In the genomic region with DNA sequence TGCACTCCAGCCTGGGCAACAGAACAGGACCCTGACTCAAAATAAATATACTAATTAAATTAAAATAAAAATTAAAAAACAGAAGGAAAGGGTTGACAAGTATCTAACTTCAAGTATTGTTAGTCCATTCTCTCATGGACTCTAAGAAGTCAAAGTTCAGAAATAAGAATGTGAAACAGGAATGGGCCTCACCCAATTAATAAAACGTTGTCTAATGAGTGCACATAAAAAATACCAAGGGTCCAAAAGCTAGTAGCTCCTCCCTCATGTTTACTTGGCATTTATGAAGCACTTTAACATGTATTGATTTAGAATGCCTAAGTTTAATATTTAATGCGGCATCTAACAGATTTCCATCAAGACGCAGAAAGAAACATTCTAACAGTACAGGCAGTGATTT, we compare ENCODE assay signal across 27 cellular contexts.
"Had no signal": no experiment of that assay in that cellular context is flagged by ENCODE, and none has a peak within 500 bp of the region (broad histone marks: within the 10 kb centered on the region; RNA-seq: fewer than 3 reads in every experiment).

No MANE protein-coding gene starts in this region.

- H3K9me3 Mint-ChIP-seq: naive thymus-derived CD4-positive, alpha-beta T cell; natural killer cell; nephron progenitor cell; neural crest cell; stimulated activated memory B cell treated with anti-CD40 and anti-IgM and Interleukin-4, amounts not matched to agents 10 μg/mL and 1 μg/mL and 100 μg/mL, for 72 hours; stimulated activated naive CD8-positive, alpha-beta T cell treated with anti-CD3 and anti-CD28 coated beads, Interleukin-15, amount 100 ng/mL, for 72 hours had no signal

- H3K27me3 Mint-ChIP-seq: type B pancreatic cell had no signal

- H3K4me1 Mint-ChIP-seq: natural killer cell; stimulated activated memory B cell treated with anti-CD40 and anti-IgM and Interleukin-4, amounts not matched to agents 10 μg/mL and 1 μg/mL and 100 μg/mL, for 72 hours; stimulated activated naive CD8-positive, alpha-beta T cell treated with anti-CD3 and anti-CD28 coated beads, Interleukin-15, amount 100 ng/mL, for 72 hours had no signal

- DNase-seq: naive thymus-derived CD4-positive, alpha-beta T cell; natural killer cell; nephron progenitor cell; nucleus accumbens; pancreas; psoas muscle; right cardiac atrium; right lobe of liver; sigmoid colon; spleen; stimulated activated CD4-positive, alpha-beta T cell treated with anti-CD3 and anti-CD28 coated beads, Interleukin-12 subunit alpha, Interleukin-12 subunit beta, amount 100 ng/mL, for 4 hours; stimulated activated CD4-positive, alpha-beta T cell treated with anti-CD3 and anti-CD28 coated beads, Interleukin-1b, Interleukin-23, amount 100 ng/mL, for 48 hours; stimulated activated CD4-positive, alpha-beta T cell treated with anti-CD3 and anti-CD28 coated beads, Interleukin-4, amount 100 ng/mL, for 1 hour; stimulated activated CD4-positive, alpha-beta T cell treated with anti-CD3 and anti-CD28 coated beads, Interleukin-4, amount 100 ng/mL, for 4 hours; stimulated activated CD8-positive, alpha-beta memory T cell treated with anti-CD3 and anti-CD28 coated beads, Interleukin-4, amount 100 ng/mL, for 48 hours; stimulated activated naive CD4-positive, alpha-beta T cell; stimulated activated naive CD8-positive, alpha-beta T cell treated with anti-CD3 and anti-CD28 coated beads, Interleukin-15, amount 100 ng/mL, for 72 hours; stimulated activated naive CD8-positive, alpha-beta T cell treated with anti-CD3 and anti-CD28 coated beads, Interleukin-15, Interleukin-2, amounts not matched to agents 100 U/mL and 50 U/mL, for 24 hours; substantia nigra; testis; tibial artery; transverse colon; upper lobe of right lung; uterus had no signal

- H3K27ac Mint-ChIP-seq: naive thymus-derived CD4-positive, alpha-beta T cell; natural killer cell; nephron progenitor cell; stimulated activated memory B cell treated with anti-CD40 and anti-IgM and Interleukin-4, amounts not matched to agents 10 μg/mL and 1 μg/mL and 100 μg/mL, for 72 hours; stimulated activated naive CD8-positive, alpha-beta T cell treated with anti-CD3 and anti-CD28 coated beads, Interleukin-15, amount 100 ng/mL, for 72 hours; type B pancreatic cell had no signal

- H3K36me3 Mint-ChIP-seq: natural killer cell; stimulated activated memory B cell treated with anti-CD40 and anti-IgM and Interleukin-4, amounts not matched to agents 10 μg/mL and 1 μg/mL and 100 μg/mL, for 72 hours had no signal

- H3K4me3 Mint-ChIP-seq: natural killer cell; nephron progenitor cell; neural crest cell; stimulated activated memory B cell treated with anti-CD40 and anti-IgM and Interleukin-4, amounts not matched to agents 10 μg/mL and 1 μg/mL and 100 μg/mL, for 72 hours; stimulated activated naive CD8-positive, alpha-beta T cell treated with anti-CD3 and anti-CD28 coated beads, Interleukin-15, amount 100 ng/mL, for 72 hours; type B pancreatic cell had no signal

- ATAC-seq: naive thymus-derived CD4-positive, alpha-beta T cell; natural killer cell; psoas muscle; right cardiac atrium; stimulated activated memory B cell treated with anti-CD40 and anti-IgM and Interleukin-4, amounts not matched to agents 10 μg/mL and 1 μg/mL and 100 μg/mL, for 72 hours; stimulated activated naive CD8-positive, alpha-beta T cell treated with anti-CD3 and anti-CD28 coated beads, Interleukin-15, amount 100 ng/mL, for 72 hours; stimulated activated naive CD8-positive, alpha-beta T cell treated with anti-CD3 and anti-CD28 coated beads, Interleukin-15, Interleukin-2, amounts not matched to agents 100 U/mL and 50 U/mL, for 24 hours; upper lobe of right lung had no signal
